In genomic region chr1:25875154-25875855, GRCh38 we compare ENCODE assay signal across 8 cellular contexts.
DNase-seq lines count a peak whose midpoint lies in the region; ATAC-seq and TF ChIP-seq lines count a peak whose summit lies in the region.

A gene with protein sequence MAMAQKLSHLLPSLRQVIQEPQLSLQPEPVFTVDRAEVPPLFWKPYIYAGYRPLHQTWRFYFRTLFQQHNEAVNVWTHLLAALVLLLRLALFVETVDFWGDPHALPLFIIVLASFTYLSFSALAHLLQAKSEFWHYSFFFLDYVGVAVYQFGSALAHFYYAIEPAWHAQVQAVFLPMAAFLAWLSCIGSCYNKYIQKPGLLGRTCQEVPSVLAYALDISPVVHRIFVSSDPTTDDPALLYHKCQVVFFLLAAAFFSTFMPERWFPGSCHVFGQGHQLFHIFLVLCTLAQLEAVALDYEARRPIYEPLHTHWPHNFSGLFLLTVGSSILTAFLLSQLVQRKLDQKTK (minus strand): TSS chr1:25875708. CDS start chr1:25863839, 11,869 bp downstream.

- no peak for TF ChIP-seq CTCF in HFF-Myc (IDR thresholded peaks at IDR 0.05; ENCODE audit: low read depth, low read length, missing control alignments)

- DNase-seq in DMS79 treated with DMSO at 0.1 percent for 48 hours (lab: John Stamatoyannopoulos, UW) (peak; percentile 72), HFF-Myc (ENCODE audit: extremely low read depth, low read depth) (no peak), NCI-H510A (lab: John Stamatoyannopoulos, UW) (peak; percentile 58), medulla oblongata (ENCODE audit: extremely low spot score) (peak; percentile 84)
- peak; percentile 87 for DNase-seq in activated CD8-positive, alpha-beta memory T cell treated with anti-CD3 and anti-CD28 coated beads for 24 hours
- peak; percentile 56 for DNase-seq in effector CD8-positive, alpha-beta T cell (lab: John Stamatoyannopoulos, UW)
- DNase-seq in stimulated activated CD4-positive, alpha-beta T cell treated with anti-CD3 and anti-CD28 coated beads, TNF-alpha, amount 100 ng/mL, for 4 hours (ENCODE audit: low read depth in 3 of 3) = peak; percentile 19 to 41 (median 29)

- peak within 1 kb of the TSS; percentile 61 for H3K4me3 ChIP-seq in HFF-Myc (replicated peaks; ENCODE audit: low read depth, low read length)

- no peak for ATAC-seq in GM18907 (IDR thresholded peaks at IDR 0.05; ENCODE audit: unreplicated experiment)
